Comparison of ENCODE assay signal across 9 cellular contexts in genomic region chr1:54249798-54250497, GRCh38. TPM values are rescaled to one million over a fixed set of nuclear protein-coding genes. Genes with fewer than 3 reads are reported as not detected.
DNase-seq lines count a peak whose midpoint lies in the region; ATAC-seq and TF ChIP-seq lines count a peak whose summit lies in the region.
"Had no signal": no experiment of that assay in that cellular context is flagged by ENCODE, and none has a peak within 500 bp of the region (broad histone marks: within the 10 kb centered on the region; RNA-seq: fewer than 3 reads in every experiment).

No MANE protein-coding gene starts in this region.

- peaks cover 33% of the 10 kb centered on the region for H3K4me1 ChIP-seq in NT2/D1 (ENCODE audit: insufficient read depth, insufficient read length)
- H3K4me1 ChIP-seq in psoas muscle = peaks cover 4% of the 10 kb centered on the region

- H3K9ac ChIP-seq in NT2/D1 (ENCODE audit: insufficient read length, low read depth) = no peak overlapping the region

- H3K27me3 ChIP-seq in NT2/D1 (ENCODE audit: insufficient read depth, insufficient read length) = no peaks in the 10 kb centered on the region
- H3K27me3 ChIP-seq in psoas muscle (ENCODE audit: insufficient read depth in 3 of 3, low read length in 2 of 3) = no peaks in the 10 kb centered on the region

- TF ChIP-seq CTCF in psoas muscle (IDR thresholded peaks at IDR 0.05) = no peak

- intact Hi-C loops in psoas muscle (cut with DNase I) = no loop called here

- H3K4me3 ChIP-seq in NT2/D1 (ENCODE audit: insufficient read length, low read depth) = no peak overlapping the region
- H3K4me3 ChIP-seq in psoas muscle = no peak overlapping the region

- H3K27ac ChIP-seq in psoas muscle = peak overlapping the region; percentile 10

- H3K9me3 ChIP-seq in NT2/D1 (ENCODE audit: insufficient read depth, low read length) = no peaks in the 10 kb centered on the region
- no peaks in the 10 kb centered on the region for H3K9me3 ChIP-seq in psoas muscle

- peak; percentile 43 for DNase-seq in GM04503 (ENCODE audit: low read depth)
- DNase-seq in NT2/D1 (ENCODE audit: low read depth, low spot score) = peak; percentile 54
- peak; percentile 87 for DNase-seq in fibroblast of peridontal ligament (ENCODE audit: extremely low read depth)
- peak in 1 of 2 donors; percentile 58 for DNase-seq in psoas muscle
- DNase-seq in germinal center (ENCODE audit: low spot score) = no peak
- DNase-seq in stimulated activated CD4-positive, alpha-beta T cell treated with anti-CD3 and anti-CD28 coated beads, Interleukin-2, amount 100 ng/mL, for 48 hours = no peak
- DNase-seq: NCI-H748 treated with DMSO at 0.1 percent for 48 hours had no signal

- ATAC-seq in psoas muscle (peak; percentile 62 to 71 (median 64)), GM21717 (IDR thresholded peaks at IDR 0.05; ENCODE audit: unreplicated experiment) (no peak), GM18858 (IDR thresholded peaks at IDR 0.05; ENCODE audit: unreplicated experiment) (no peak)

- H3K36me3 ChIP-seq in NT2/D1 (ENCODE audit: insufficient read depth, insufficient read length, low read length) = peaks cover 72% of the 10 kb centered on the region
- peaks cover 0 to 41% of the 10 kb centered on the region in 2 donors for H3K36me3 ChIP-seq in psoas muscle (ENCODE audit: insufficient read depth in 1 of 2, low read depth in 1 of 2)

- WGBS in psoas muscle, 3 donors = 53 to 62% (median 61%) methylated on average over 10 of the region's 10 CpGs

RNA-seq across cellular contexts. Expression of gene MRPL37, which starts 50.0 kb away (rescaled TPM):
- 100 to 1,000 TPM in 3 of 4 donors, 10 to 100 TPM in 1; 89.6 to 109 (median 102) TPM for total RNA-seq in psoas muscle
- polyA plus RNA-seq in psoas muscle = 100 to 1,000 TPM in 1 of 3 donors, 10 to 100 TPM in 2; 68.9 to 100 (median 87.5) TPM

RNA-seq across cellular contexts. Expression of gene CYB5RL, which starts 50.1 kb away (rescaled TPM):
- 1 to 10 TPM; 2.8 to 6.4 (median 3.3) TPM for total RNA-seq in psoas muscle
- 1 to 10 TPM in 2 of 3 donors, under 1 TPM in 1; 0.89 to 3.4 (median 1.0) TPM for polyA plus RNA-seq in psoas muscle

Comparison
In these comparisons a context has a peak if more than half of its experiments do, and no peak if none do; other contexts are left out.
1. DNase-seq: peak in GM04503 (single experiment), NT2/D1 (single experiment) and fibroblast of peridontal ligament (single experiment); none in germinal center (single experiment) and stimulated activated CD4-positive, alpha-beta T cell treated with anti-CD3 and anti-CD28 coated beads, Interleukin-2, amount 100 ng/mL, for 48 hours (0 of 2).
2. ATAC-seq: peak in psoas muscle (4 of 4); none in GM21717 (single experiment) and GM18858 (single experiment).